22 cellular contexts compared by ENCODE assay signal in genomic region chr1:239315623-239316217, GRCh38.
"Had no signal": no experiment of that assay in that cellular context is flagged by ENCODE, and none has a peak within 500 bp of the region (broad histone marks: within the 10 kb centered on the region; RNA-seq: fewer than 3 reads in every experiment).

No MANE protein-coding gene starts in this region.

- H3K4me1 ChIP-seq: gastroesophageal sphincter, heart right ventricle, psoas muscle, upper lobe of right lung had no signal

- H3K27ac ChIP-seq: brain microvascular endothelial cell, gastroesophageal sphincter, heart right ventricle, psoas muscle, thoracic aorta, upper lobe of right lung had no signal

- H3K36me3 ChIP-seq: brain microvascular endothelial cell, gastroesophageal sphincter, heart right ventricle, thoracic aorta, upper lobe of right lung had no signal

- H3K27me3 ChIP-seq: brain microvascular endothelial cell, gastroesophageal sphincter, upper lobe of right lung had no signal

- H3K9me3 ChIP-seq: gastroesophageal sphincter, heart right ventricle, psoas muscle, thoracic aorta, upper lobe of right lung had no signal

- H3K9me3 Mint-ChIP-seq: activated naive CD8-positive, alpha-beta T cell treated with anti-CD3 and anti-CD28 coated beads, Interleukin-2, amount 10 ng/mL, durations not matched to agents 7 days and 5 days; activated T-helper 1 cell treated with anti-CD3 and anti-CD28 coated beads, Interleukin-12 subunit alpha, Interleukin-12 subunit beta, Interleukin-2, Interleukin-4 antibody, amounts not matched to agents 30 ng/mL and 10 ng/mL and 1 ng/mL, durations not matched to agents 14 hours and 24 hours and 36 hours; dendritic cell treated with granulocyte-macrophage colony-stimulating factor and Interleukin-4, amounts not matched to agents 40 ng/mL and 50 ng/mL, for 4 days; endodermal cell; natural killer cell treated with Interleukin-12 subunit alpha and Interleukin-12 subunit beta and Interleukin-15 and Interleukin-18, amount 100 ng/mL, for 72 hours had no signal

- H3K27ac Mint-ChIP-seq: activated naive CD8-positive, alpha-beta T cell treated with anti-CD3 and anti-CD28 coated beads, Interleukin-2, amount 10 ng/mL, durations not matched to agents 7 days and 5 days; activated T-helper 1 cell treated with anti-CD3 and anti-CD28 coated beads, Interleukin-12 subunit alpha, Interleukin-12 subunit beta, Interleukin-2, Interleukin-4 antibody, amounts not matched to agents 30 ng/mL and 10 ng/mL and 1 ng/mL, durations not matched to agents 14 hours and 24 hours and 36 hours; dendritic cell treated with granulocyte-macrophage colony-stimulating factor and Interleukin-4, amounts not matched to agents 40 ng/mL and 50 ng/mL, for 4 days; endodermal cell; natural killer cell treated with Interleukin-12 subunit alpha and Interleukin-12 subunit beta and Interleukin-15 and Interleukin-18, amount 100 ng/mL, for 72 hours had no signal

- ATAC-seq: activated CD4-positive, CD25-positive, alpha-beta regulatory T cell treated with anti-CD3 and anti-CD28 coated beads, Interleukin-2, amount 50 U/mL, for 24 hours; gastroesophageal sphincter; heart right ventricle; left ventricle myocardium superior; natural killer cell treated with Interleukin-12 subunit alpha and Interleukin-12 subunit beta and Interleukin-15 and Interleukin-18, amount 100 ng/mL, for 72 hours; psoas muscle; sciatic nerve; upper lobe of right lung had no signal

- H3K4me3 ChIP-seq: gastroesophageal sphincter, heart right ventricle, psoas muscle, thoracic aorta, upper lobe of right lung had no signal

- H3K27me3 Mint-ChIP-seq: central memory CD8-positive, alpha-beta T cell; dendritic cell treated with granulocyte-macrophage colony-stimulating factor and Interleukin-4, amounts not matched to agents 40 ng/mL and 50 ng/mL, for 4 days; natural killer cell treated with Interleukin-12 subunit alpha and Interleukin-12 subunit beta and Interleukin-15 and Interleukin-18, amount 100 ng/mL, for 72 hours had no signal

- H3K4me1 Mint-ChIP-seq: activated naive CD8-positive, alpha-beta T cell treated with anti-CD3 and anti-CD28 coated beads, Interleukin-2, amount 10 ng/mL, durations not matched to agents 7 days and 5 days; central memory CD8-positive, alpha-beta T cell; endodermal cell had no signal

- DNase-seq: activated CD4-positive, alpha-beta T cell treated with anti-CD3 and anti-CD28 coated beads, Interleukin-2, amount 50 U/mL, for 1 hour; activated CD8-positive, alpha-beta memory T cell treated with anti-CD3 and anti-CD28 coated beads for 24 hours; activated naive CD8-positive, alpha-beta T cell treated with anti-CD3 and anti-CD28 coated beads, Interleukin-2, amount 10 ng/mL, durations not matched to agents 7 days and 5 days; brain microvascular endothelial cell; endodermal cell; erythroblast; heart right ventricle; left ventricle myocardium superior; mesenchymal stem cell; psoas muscle; stimulated activated CD4-positive, alpha-beta T cell treated with anti-CD3 and anti-CD28 coated beads, Interleukin-1b, Interleukin-23, amount 100 ng/mL, for 48 hours; T-helper 1 cell; T1000; upper lobe of right lung had no signal

- H3K36me3 Mint-ChIP-seq: activated naive CD8-positive, alpha-beta T cell treated with anti-CD3 and anti-CD28 coated beads, Interleukin-2, amount 10 ng/mL, durations not matched to agents 7 days and 5 days; natural killer cell treated with Interleukin-12 subunit alpha and Interleukin-12 subunit beta and Interleukin-15 and Interleukin-18, amount 100 ng/mL, for 72 hours had no signal

- H3K4me3 Mint-ChIP-seq: activated naive CD8-positive, alpha-beta T cell treated with anti-CD3 and anti-CD28 coated beads, Interleukin-2, amount 10 ng/mL, durations not matched to agents 7 days and 5 days; activated T-helper 1 cell treated with anti-CD3 and anti-CD28 coated beads, Interleukin-12 subunit alpha, Interleukin-12 subunit beta, Interleukin-2, Interleukin-4 antibody, amounts not matched to agents 30 ng/mL and 10 ng/mL and 1 ng/mL, durations not matched to agents 14 hours and 24 hours and 36 hours; central memory CD8-positive, alpha-beta T cell; dendritic cell treated with granulocyte-macrophage colony-stimulating factor and Interleukin-4, amounts not matched to agents 40 ng/mL and 50 ng/mL, for 4 days; endodermal cell; natural killer cell treated with Interleukin-12 subunit alpha and Interleukin-12 subunit beta and Interleukin-15 and Interleukin-18, amount 100 ng/mL, for 72 hours had no signal
